ENCODE assay signal across 14 cellular contexts in genomic region chr1:11407301-11407994, GRCh38.
DNase-seq lines count a peak whose midpoint lies in the region; ATAC-seq and TF ChIP-seq lines count a peak whose summit lies in the region.
"Had no signal": no experiment of that assay in that cellular context is flagged by ENCODE, and none has a peak within 500 bp of the region (broad histone marks: within the 10 kb centered on the region; RNA-seq: fewer than 3 reads in every experiment).

No MANE protein-coding gene starts in this region.

- CTCF ChIA-PET in activated CD4-positive, alpha-beta T cell treated with anti-CD3 and anti-CD28 coated beads for 36 hours (lab: Charles Lee): interaction anchor here (0.6 to 1.4 kb wide), 2 partner anchors 87 to 156 kb away, joined by 4 read pairs; no protein-coding TSS in a partner anchor
- CTCF ChIA-PET in activated CD8-positive, alpha-beta T cell treated with anti-CD3 and anti-CD28 coated beads for 36 hours (lab: Charles Lee): interaction anchor here (1.2 to 1.8 kb wide), 3 partner anchors 10 to 43 kb away, joined by 3 to 10 read pairs (median 6); no protein-coding TSS in a partner anchor

- no peaks in the 10 kb centered on the region; the same call in 1 of the 2 replicates for H3K36me3 ChIP-seq in GM23338 (ENCODE audit: insufficient read depth)
- H3K36me3 ChIP-seq: upper lobe of left lung had no signal

- H3K27ac Mint-ChIP-seq in activated CD4-positive, alpha-beta T cell treated with anti-CD3 and anti-CD28 coated beads for 36 hours: peak overlapping the region; percentile 63
- H3K27ac Mint-ChIP-seq in GM23338: no peak overlapping the region
- peak overlapping the region; percentile 56 for H3K27ac Mint-ChIP-seq in activated CD8-positive, alpha-beta T cell treated with anti-CD3 and anti-CD28 coated beads for 36 hours
- H3K27ac Mint-ChIP-seq in natural killer cell treated with Interleukin-12 subunit alpha and Interleukin-12 subunit beta and Interleukin-15 and Interleukin-18, amount 100 ng/mL, for 72 hours: peak overlapping the region; percentile 8 to 14

- peak overlapping the region; percentile 43; the same call in 1 of the 2 replicates for H2AFZ ChIP-seq in GM23338

- peak; percentile 71 for ATAC-seq in activated CD4-positive, alpha-beta T cell treated with anti-CD3 and anti-CD28 coated beads for 36 hours
- no peak for ATAC-seq in GM23338
- ATAC-seq in activated CD8-positive, alpha-beta T cell treated with anti-CD3 and anti-CD28 coated beads for 36 hours: peak; percentile 91
- no peak for ATAC-seq in natural killer cell treated with Interleukin-12 subunit alpha and Interleukin-12 subunit beta and Interleukin-15 and Interleukin-18, amount 100 ng/mL, for 72 hours
- no peak for ATAC-seq in GM18868 (IDR thresholded peaks at IDR 0.05; ENCODE audit: unreplicated experiment)
- ATAC-seq: right cardiac atrium had no signal

- H3K4me2 ChIP-seq in GM23338: no peak overlapping the region

- peaks cover 38% of the 10 kb centered on the region for H3K4me1 Mint-ChIP-seq in activated CD4-positive, alpha-beta T cell treated with anti-CD3 and anti-CD28 coated beads for 36 hours
- peaks cover 8% of the 10 kb centered on the region; the same call in 2 of the 3 replicates for H3K4me1 Mint-ChIP-seq in GM23338
- H3K4me1 Mint-ChIP-seq in activated CD8-positive, alpha-beta T cell treated with anti-CD3 and anti-CD28 coated beads for 36 hours (ENCODE audit: low read depth): peaks cover 41% of the 10 kb centered on the region
- H3K4me1 Mint-ChIP-seq in natural killer cell treated with Interleukin-12 subunit alpha and Interleukin-12 subunit beta and Interleukin-15 and Interleukin-18, amount 100 ng/mL, for 72 hours (ENCODE audit: low read depth in 2 of 2): peaks cover 15 to 18% of the 10 kb centered on the region in 2 donors

- H4K20me1 ChIP-seq in GM23338 (replicated peaks; ENCODE audit: insufficient read depth): no peaks in the 10 kb centered on the region

- H3K9me3 Mint-ChIP-seq in activated CD4-positive, alpha-beta T cell treated with anti-CD3 and anti-CD28 coated beads for 36 hours (ENCODE audit: low read depth): peaks cover 12% of the 10 kb centered on the region
- peaks cover 14% of the 10 kb centered on the region for H3K9me3 Mint-ChIP-seq in GM23338
- H3K9me3 Mint-ChIP-seq in activated CD8-positive, alpha-beta T cell treated with anti-CD3 and anti-CD28 coated beads for 36 hours: peaks cover 26% of the 10 kb centered on the region
- H3K9me3 Mint-ChIP-seq in natural killer cell treated with Interleukin-12 subunit alpha and Interleukin-12 subunit beta and Interleukin-15 and Interleukin-18, amount 100 ng/mL, for 72 hours: no peaks in the 10 kb centered on the region

- no peaks in the 10 kb centered on the region for H3K9me2 ChIP-seq in GM23338 (ENCODE audit: insufficient read depth)

- no peaks in the 10 kb centered on the region for H3K79me2 ChIP-seq in GM23338 (replicated peaks; ENCODE audit: insufficient read depth)

- no peaks in the 10 kb centered on the region for H3K36me3 Mint-ChIP-seq in activated CD4-positive, alpha-beta T cell treated with anti-CD3 and anti-CD28 coated beads for 36 hours (ENCODE audit: low read depth)
- peaks cover 6% of the 10 kb centered on the region; the same call in 2 of the 3 replicates for H3K36me3 Mint-ChIP-seq in GM23338 (ENCODE audit: low read depth)
- peaks cover 8% of the 10 kb centered on the region for H3K36me3 Mint-ChIP-seq in activated CD8-positive, alpha-beta T cell treated with anti-CD3 and anti-CD28 coated beads for 36 hours (ENCODE audit: low read depth)
- H3K36me3 Mint-ChIP-seq in natural killer cell treated with Interleukin-12 subunit alpha and Interleukin-12 subunit beta and Interleukin-15 and Interleukin-18, amount 100 ng/mL, for 72 hours: peaks cover 5% of the 10 kb centered on the region

- DNase-seq in activated CD4-positive, alpha-beta T cell treated with anti-CD3 and anti-CD28 coated beads for 36 hours: peak; percentile 50
- no peak for DNase-seq in activated CD4-positive, alpha-beta T cell treated with anti-CD3 and anti-CD28 coated beads, Interleukin-2, amount 50 U/mL, for 4 hours
- DNase-seq in GM23338 (ENCODE audit: low spot score) (no peak), posterior vena cava (ENCODE audit: low spot score) (no peak), foreskin fibroblast (no peak)
- peak; percentile 90 for DNase-seq in activated CD8-positive, alpha-beta T cell treated with anti-CD3 and anti-CD28 coated beads for 36 hours
- DNase-seq in natural killer cell treated with Interleukin-12 subunit alpha and Interleukin-12 subunit beta and Interleukin-15 and Interleukin-18, amount 100 ng/mL, for 72 hours (ENCODE audit: low spot score): no peak
- DNase-seq: 8988T, DMS53, dorsolateral prefrontal cortex, kidney, right cardiac atrium, upper lobe of left lung had no signal

- intact Hi-C loops in activated CD4-positive, alpha-beta T cell treated with anti-CD3 and anti-CD28 coated beads for 36 hours (cut with DNase I, micrococcal nuclease): no loop called here
- intact Hi-C loops in activated CD8-positive, alpha-beta T cell treated with anti-CD3 and anti-CD28 coated beads for 36 hours (cut with micrococcal nuclease): loop anchor here (1.0 kb wide), 1 partner anchor 23 kb away; no protein-coding TSS in a partner anchor
- intact Hi-C loops in posterior vena cava (cut with DNase I): no loop called here

- no peaks in the 10 kb centered on the region for H3K27me3 Mint-ChIP-seq in activated CD4-positive, alpha-beta T cell treated with anti-CD3 and anti-CD28 coated beads for 36 hours
- H3K27me3 Mint-ChIP-seq in GM23338 (ENCODE audit: insufficient read depth, low read depth, poor library complexity): peaks cover 4% of the 10 kb centered on the region
- H3K27me3 Mint-ChIP-seq in activated CD8-positive, alpha-beta T cell treated with anti-CD3 and anti-CD28 coated beads for 36 hours: peaks cover 7% of the 10 kb centered on the region
- peaks cover 13 to 15% of the 10 kb centered on the region in 2 donors for H3K27me3 Mint-ChIP-seq in natural killer cell treated with Interleukin-12 subunit alpha and Interleukin-12 subunit beta and Interleukin-15 and Interleukin-18, amount 100 ng/mL, for 72 hours

- H3K27ac ChIP-seq in GM23338 (ENCODE audit: low read depth): no peak overlapping the region
- H3K27ac ChIP-seq: dorsolateral prefrontal cortex, upper lobe of left lung had no signal

- no peak for TF ChIP-seq CTCF in GM23338 (conservative IDR thresholded peaks at IDR 0.05; ENCODE audit: low read depth in 2 of 2)
- no peak for TF ChIP-seq CTCF in activated CD8-positive, alpha-beta T cell treated with anti-CD3 and anti-CD28 coated beads for 36 hours (IDR thresholded peaks at IDR 0.05)
- no peak for TF ChIP-seq CTCF in foreskin fibroblast (IDR thresholded peaks at IDR 0.05; ENCODE audit: low read depth, low read length)

- no peaks in the 10 kb centered on the region for H3K27me3 ChIP-seq in GM23338 (ENCODE audit: insufficient read depth)
- H3K27me3 ChIP-seq: upper lobe of left lung had no signal

- no peaks in the 10 kb centered on the region; the same call in 1 of the 2 replicates for H3K4me1 ChIP-seq in GM23338 (ENCODE audit: insufficient read depth)
- H3K4me1 ChIP-seq: upper lobe of left lung had no signal

- peak overlapping the region; percentile 11 for H3K4me3 Mint-ChIP-seq in activated CD4-positive, alpha-beta T cell treated with anti-CD3 and anti-CD28 coated beads for 36 hours
- no peak overlapping the region for H3K4me3 Mint-ChIP-seq in GM23338
- peak overlapping the region; percentile 5 for H3K4me3 Mint-ChIP-seq in activated CD8-positive, alpha-beta T cell treated with anti-CD3 and anti-CD28 coated beads for 36 hours
- H3K4me3 Mint-ChIP-seq in natural killer cell treated with Interleukin-12 subunit alpha and Interleukin-12 subunit beta and Interleukin-15 and Interleukin-18, amount 100 ng/mL, for 72 hours: peak overlapping the region; percentile 36

- POLR2A ChIA-PET in activated CD4-positive, alpha-beta T cell treated with anti-CD3 and anti-CD28 coated beads for 36 hours (lab: Charles Lee): no interaction called here
- POLR2A ChIA-PET in activated CD8-positive, alpha-beta T cell treated with anti-CD3 and anti-CD28 coated beads for 36 hours (lab: Charles Lee): interaction anchor here (1.0 to 2.1 kb wide), 4 partner anchors 23 to 500 kb away, joined by 3 to 6 read pairs (median 4); partner anchors contain the start of gene EXOSC10

- no peak overlapping the region for H3K4me3 ChIP-seq in GM23338
- H3K4me3 ChIP-seq in foreskin fibroblast (ENCODE audit: low read depth in 1 of 2, low read length in 2 of 2): no peak overlapping the region
- H3K4me3 ChIP-seq: dorsolateral prefrontal cortex, upper lobe of left lung had no signal

- H3F3A ChIP-seq in GM23338 (replicated peaks; ENCODE audit: low read depth): no peaks in the 10 kb centered on the region

TF ChIP-seq in GM23338, 12 proteins besides CTCF, POLR2A, EP300 and RAD21 (continues in another document):
- TF ChIP-seq REST (IDR thresholded peaks at IDR 0.05; ENCODE audit: unreplicated experiment): no peak
- TF ChIP-seq ZNF331 (CRISPR knock-in tag; IDR thresholded peaks at IDR 0.05; ENCODE audit: low read depth): no peak

Comparison
In these comparisons a context has a peak if more than half of its experiments do, and no peak if none do; other contexts are left out.
1. DNase-seq: peak in activated CD4-positive, alpha-beta T cell treated with anti-CD3 and anti-CD28 coated beads for 36 hours (single experiment) and activated CD8-positive, alpha-beta T cell treated with anti-CD3 and anti-CD28 coated beads for 36 hours (single experiment); none in activated CD4-positive, alpha-beta T cell treated with anti-CD3 and anti-CD28 coated beads, Interleukin-2, amount 50 U/mL, for 4 hours (0 of 2), GM23338 (single experiment), natural killer cell treated with Interleukin-12 subunit alpha and Interleukin-12 subunit beta and Interleukin-15 and Interleukin-18, amount 100 ng/mL, for 72 hours (single experiment), posterior vena cava (single experiment) and foreskin fibroblast (0 of 2).
2. ATAC-seq: peak in activated CD4-positive, alpha-beta T cell treated with anti-CD3 and anti-CD28 coated beads for 36 hours (single experiment) and activated CD8-positive, alpha-beta T cell treated with anti-CD3 and anti-CD28 coated beads for 36 hours (single experiment); none in GM23338 (single experiment), natural killer cell treated with Interleukin-12 subunit alpha and Interleukin-12 subunit beta and Interleukin-15 and Interleukin-18, amount 100 ng/mL, for 72 hours (0 of 2) and GM18868 (single experiment).